Comparison of ENCODE assay signal across 1 cellular context in the genomic region with DNA sequence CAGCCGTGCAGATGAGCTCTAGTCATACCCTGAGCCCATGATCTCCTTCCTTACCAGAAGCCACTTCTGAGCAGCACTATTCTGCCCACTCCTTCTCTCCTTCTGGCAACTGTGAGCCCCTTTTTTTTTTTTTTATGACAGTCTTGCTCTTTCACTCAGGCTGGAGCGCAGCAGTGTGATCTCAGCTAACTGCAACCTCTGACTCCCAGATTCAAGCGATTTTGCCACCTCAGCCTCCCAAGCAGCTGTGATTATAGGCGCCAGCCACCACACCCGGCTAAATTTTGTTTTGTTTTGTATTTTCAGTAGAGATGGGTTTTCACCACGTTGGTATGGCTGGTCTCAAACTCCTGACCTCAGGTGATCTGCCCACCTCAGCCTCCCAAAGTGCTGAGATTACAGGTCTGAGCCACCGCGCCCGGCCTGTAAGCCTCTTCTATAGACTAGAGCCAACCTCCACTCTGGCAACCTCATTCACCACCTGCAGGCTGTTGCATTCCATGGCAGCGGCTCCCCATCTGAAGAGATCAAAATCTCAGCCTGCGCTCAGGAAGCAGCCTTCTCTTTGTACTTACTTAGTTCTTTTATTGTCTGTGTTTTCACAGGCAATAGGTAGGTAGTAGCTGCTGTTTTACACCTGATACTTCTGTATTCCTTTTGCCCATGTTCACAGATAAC.
TF ChIP-seq lines count a peak whose summit lies in the region.

No MANE protein-coding gene starts in this region.

TF ChIP-seq in HepG2, 621 proteins besides CTCF, POLR2A, EP300 and RAD21:
- TF ChIP-seq JARID2 (CRISPR knock-in tag; IDR thresholded peaks at IDR 0.05; ENCODE audit: insufficient replicate concordance) = no peak
- TF ChIP-seq, protein P1, sequence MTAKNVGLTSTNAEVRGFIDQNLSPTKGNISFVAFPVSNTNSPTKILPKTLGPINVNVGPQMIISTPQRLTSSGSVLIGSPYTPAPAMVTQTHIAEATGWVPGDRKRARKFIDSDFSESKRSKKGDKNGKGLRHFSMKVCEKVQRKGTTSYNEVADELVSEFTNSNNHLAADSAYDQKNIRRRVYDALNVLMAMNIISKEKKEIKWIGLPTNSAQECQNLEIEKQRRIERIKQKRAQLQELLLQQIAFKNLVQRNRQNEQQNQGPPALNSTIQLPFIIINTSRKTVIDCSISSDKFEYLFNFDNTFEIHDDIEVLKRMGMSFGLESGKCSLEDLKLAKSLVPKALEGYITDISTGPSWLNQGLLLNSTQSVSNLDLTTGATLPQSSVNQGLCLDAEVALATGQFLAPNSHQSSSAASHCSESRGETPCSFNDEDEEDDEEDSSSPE (CRISPR knock-in tag; IDR thresholded peaks at IDR 0.05) = no peak
- TF ChIP-seq ZNF326 (CRISPR knock-in tag; IDR thresholded peaks at IDR 0.05; ENCODE audit: borderline replicate concordance) = no peak
- TF ChIP-seq, protein P2, sequence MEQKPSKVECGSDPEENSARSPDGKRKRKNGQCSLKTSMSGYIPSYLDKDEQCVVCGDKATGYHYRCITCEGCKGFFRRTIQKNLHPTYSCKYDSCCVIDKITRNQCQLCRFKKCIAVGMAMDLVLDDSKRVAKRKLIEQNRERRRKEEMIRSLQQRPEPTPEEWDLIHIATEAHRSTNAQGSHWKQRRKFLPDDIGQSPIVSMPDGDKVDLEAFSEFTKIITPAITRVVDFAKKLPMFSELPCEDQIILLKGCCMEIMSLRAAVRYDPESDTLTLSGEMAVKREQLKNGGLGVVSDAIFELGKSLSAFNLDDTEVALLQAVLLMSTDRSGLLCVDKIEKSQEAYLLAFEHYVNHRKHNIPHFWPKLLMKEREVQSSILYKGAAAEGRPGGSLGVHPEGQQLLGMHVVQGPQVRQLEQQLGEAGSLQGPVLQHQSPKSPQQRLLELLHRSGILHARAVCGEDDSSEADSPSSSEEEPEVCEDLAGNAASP (CRISPR knock-in tag; IDR thresholded peaks at IDR 0.05; ENCODE audit: borderline replicate concordance) = no peak
- no peak for TF ChIP-seq SRSF9 (IDR thresholded peaks at IDR 0.05; ENCODE audit: borderline replicate concordance, insufficient read depth, low read depth, low read length, poor library complexity, severe bottlenecking)
- no peak for TF ChIP-seq SRY (CRISPR knock-in tag; IDR thresholded peaks at IDR 0.05)
- no peak for TF ChIP-seq SAP130 (CRISPR knock-in tag; IDR thresholded peaks at IDR 0.05; ENCODE audit: low read depth)
- TF ChIP-seq, protein P3, sequence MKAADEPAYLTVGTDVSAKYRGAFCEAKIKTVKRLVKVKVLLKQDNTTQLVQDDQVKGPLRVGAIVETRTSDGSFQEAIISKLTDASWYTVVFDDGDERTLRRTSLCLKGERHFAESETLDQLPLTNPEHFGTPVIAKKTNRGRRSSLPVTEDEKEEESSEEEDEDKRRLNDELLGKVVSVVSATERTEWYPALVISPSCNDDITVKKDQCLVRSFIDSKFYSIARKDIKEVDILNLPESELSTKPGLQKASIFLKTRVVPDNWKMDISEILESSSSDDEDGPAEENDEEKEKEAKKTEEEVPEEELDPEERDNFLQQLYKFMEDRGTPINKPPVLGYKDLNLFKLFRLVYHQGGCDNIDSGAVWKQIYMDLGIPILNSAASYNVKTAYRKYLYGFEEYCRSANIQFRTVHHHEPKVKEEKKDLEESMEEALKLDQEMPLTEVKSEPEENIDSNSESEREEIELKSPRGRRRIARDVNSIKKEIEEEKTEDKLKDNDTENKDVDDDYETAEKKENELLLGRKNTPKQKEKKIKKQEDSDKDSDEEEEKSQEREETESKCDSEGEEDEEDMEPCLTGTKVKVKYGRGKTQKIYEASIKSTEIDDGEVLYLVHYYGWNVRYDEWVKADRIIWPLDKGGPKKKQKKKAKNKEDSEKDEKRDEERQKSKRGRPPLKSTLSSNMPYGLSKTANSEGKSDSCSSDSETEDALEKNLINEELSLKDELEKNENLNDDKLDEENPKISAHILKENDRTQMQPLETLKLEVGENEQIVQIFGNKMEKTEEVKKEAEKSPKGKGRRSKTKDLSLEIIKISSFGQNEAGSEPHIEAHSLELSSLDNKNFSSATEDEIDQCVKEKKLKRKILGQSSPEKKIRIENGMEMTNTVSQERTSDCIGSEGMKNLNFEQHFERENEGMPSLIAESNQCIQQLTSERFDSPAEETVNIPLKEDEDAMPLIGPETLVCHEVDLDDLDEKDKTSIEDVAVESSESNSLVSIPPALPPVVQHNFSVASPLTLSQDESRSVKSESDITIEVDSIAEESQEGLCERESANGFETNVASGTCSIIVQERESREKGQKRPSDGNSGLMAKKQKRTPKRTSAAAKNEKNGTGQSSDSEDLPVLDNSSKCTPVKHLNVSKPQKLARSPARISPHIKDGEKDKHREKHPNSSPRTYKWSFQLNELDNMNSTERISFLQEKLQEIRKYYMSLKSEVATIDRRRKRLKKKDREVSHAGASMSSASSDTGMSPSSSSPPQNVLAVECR (CRISPR knock-in tag; IDR thresholded peaks at IDR 0.05; ENCODE audit: borderline replicate concordance) = no peak
- no peak for TF ChIP-seq KMT2B (CRISPR knock-in tag; IDR thresholded peaks at IDR 0.05)
- no peak for TF ChIP-seq KDM1A (CRISPR knock-in tag; IDR thresholded peaks at IDR 0.05)
- TF ChIP-seq ZNF776 (CRISPR knock-in tag; IDR thresholded peaks at IDR 0.05) = no peak
- TF ChIP-seq JUNB (CRISPR knock-in tag; IDR thresholded peaks at IDR 0.05; ENCODE audit: borderline replicate concordance) = no peak
TF ChIP-seq in HepG2: peak in this region for 0.
